ENCODE assay signal across 26 cellular contexts in genomic region chr2:120773186-120773800, GRCh38. TPM values are rescaled to one million over a fixed set of nuclear protein-coding genes. Genes with fewer than 3 reads are reported as not detected.
DNase-seq lines count a peak whose midpoint lies in the region; ATAC-seq and TF ChIP-seq lines count a peak whose summit lies in the region.
"Had no signal": no experiment of that assay in that cellular context is flagged by ENCODE, and none has a peak within 500 bp of the region (broad histone marks: within the 10 kb centered on the region; RNA-seq: fewer than 3 reads in every experiment).

No MANE protein-coding gene starts in this region.

- TF ChIP-seq CTCF in nephron progenitor cell (IDR thresholded peaks at IDR 0.05), result no peak

- DNase-seq in NCI-H82 (lab: John Stamatoyannopoulos, UW), result peak; percentile 26
- no peak for DNase-seq in NCI-H82 treated with DMSO at 0.1 percent for 48 hours (lab: John Stamatoyannopoulos, UW; ENCODE audit: unreplicated experiment)
- peak; percentile 9 for DNase-seq in left cardiac atrium
- no peak for DNase-seq in nephron progenitor cell
- no peak for DNase-seq in activated T-cell treated with anti-CD3 and anti-CD28 coated beads, Interleukin-2, amount 50 U/mL, for 24 hours
- no peak for DNase-seq in activated CD4-positive, alpha-beta memory T cell treated with anti-CD3 and anti-CD28 coated beads, Interleukin-2, amount 10 ng/mL, durations not matched to agents 7 days and 5 days
- DNase-seq in stimulated activated CD4-positive, alpha-beta T cell treated with anti-CD3 and anti-CD28 coated beads, Interleukin-15, amount 100 ng/mL, for 24 hours, result no peak
- DNase-seq: activated CD4-positive, alpha-beta T cell treated with anti-CD3 and anti-CD28 coated beads for 48 hours; activated T-cell treated with anti-CD3 and anti-CD28 coated beads, Interleukin-2, amount 50 U/mL, for 48 hours; CD4-positive, CD25-positive, alpha-beta regulatory T cell; effector memory CD4-positive, alpha-beta T cell; erythroblast; naive B cell; NCI-H1417 treated with DMSO at 0.1 percent for 48 hours; NCI-H2081; NCI-H226; NCI-H748 treated with DMSO at 0.1 percent for 48 hours; retina; SK-N-SH; stimulated activated CD4-positive, alpha-beta T cell treated with anti-CD3 and anti-CD28 coated beads, Interleukin-4, amount 100 ng/mL, for 24 hours; upper lobe of left lung had no signal

- intact Hi-C loops in left cardiac atrium (cut with DNase I), result no loop called here

- CTCF ChIA-PET in activated CD4-positive, alpha-beta memory T cell treated with anti-CD3 and anti-CD28 coated beads, Interleukin-2, amount 10 ng/mL, durations not matched to agents 7 days and 5 days (lab: Charles Lee), result no interaction called here

- no peaks in the 10 kb centered on the region for H3K36me3 Mint-ChIP-seq in nephron progenitor cell (ENCODE audit: low read depth)
- no peaks in the 10 kb centered on the region for H3K36me3 Mint-ChIP-seq in activated T-cell treated with anti-CD3 and anti-CD28 coated beads, Interleukin-2, amount 50 U/mL, for 24 hours (ENCODE audit: low read depth)
- no peaks in the 10 kb centered on the region for H3K36me3 Mint-ChIP-seq in activated CD4-positive, alpha-beta memory T cell treated with anti-CD3 and anti-CD28 coated beads, Interleukin-2, amount 10 ng/mL, durations not matched to agents 7 days and 5 days (ENCODE audit: low read depth)
- H3K36me3 Mint-ChIP-seq: CD4-positive, CD25-positive, alpha-beta regulatory T cell; memory B cell; naive B cell; stimulated activated memory B cell treated with anti-CD40 and anti-IgM and Interleukin-4, amounts not matched to agents 10 μg/mL and 1 μg/mL and 100 μg/mL, for 72 hours had no signal

- ATAC-seq in left cardiac atrium (no peak), HG02678 (IDR thresholded peaks at IDR 0.05; ENCODE audit: unreplicated experiment) (no peak)
- ATAC-seq: heart right ventricle; stimulated activated memory B cell treated with anti-CD40 and anti-IgM and Interleukin-4, amounts not matched to agents 10 μg/mL and 1 μg/mL and 100 μg/mL, for 72 hours had no signal

- peak overlapping the region; percentile 4 for H3K27ac Mint-ChIP-seq in nephron progenitor cell
- H3K27ac Mint-ChIP-seq in activated T-cell treated with anti-CD3 and anti-CD28 coated beads, Interleukin-2, amount 50 U/mL, for 24 hours, result no peak overlapping the region
- no peak overlapping the region for H3K27ac Mint-ChIP-seq in activated CD4-positive, alpha-beta memory T cell treated with anti-CD3 and anti-CD28 coated beads, Interleukin-2, amount 10 ng/mL, durations not matched to agents 7 days and 5 days
- H3K27ac Mint-ChIP-seq: CD4-positive, CD25-positive, alpha-beta regulatory T cell; memory B cell; naive B cell; stimulated activated memory B cell treated with anti-CD40 and anti-IgM and Interleukin-4, amounts not matched to agents 10 μg/mL and 1 μg/mL and 100 μg/mL, for 72 hours had no signal

- no peaks in the 10 kb centered on the region for H3K9me3 Mint-ChIP-seq in nephron progenitor cell
- H3K9me3 Mint-ChIP-seq in activated T-cell treated with anti-CD3 and anti-CD28 coated beads, Interleukin-2, amount 50 U/mL, for 24 hours, result no peaks in the 10 kb centered on the region
- no peaks in the 10 kb centered on the region for H3K9me3 Mint-ChIP-seq in activated CD4-positive, alpha-beta memory T cell treated with anti-CD3 and anti-CD28 coated beads, Interleukin-2, amount 10 ng/mL, durations not matched to agents 7 days and 5 days
- H3K9me3 Mint-ChIP-seq: memory B cell; naive B cell; stimulated activated memory B cell treated with anti-CD40 and anti-IgM and Interleukin-4, amounts not matched to agents 10 μg/mL and 1 μg/mL and 100 μg/mL, for 72 hours had no signal

- POLR2A ChIA-PET in activated CD4-positive, alpha-beta memory T cell treated with anti-CD3 and anti-CD28 coated beads, Interleukin-2, amount 10 ng/mL, durations not matched to agents 7 days and 5 days (lab: Charles Lee), result no interaction called here

- peaks cover 5% of the 10 kb centered on the region for H3K27me3 Mint-ChIP-seq in nephron progenitor cell (ENCODE audit: low read depth, poor library complexity)
- no peaks in the 10 kb centered on the region for H3K27me3 Mint-ChIP-seq in activated T-cell treated with anti-CD3 and anti-CD28 coated beads, Interleukin-2, amount 50 U/mL, for 24 hours
- no peaks in the 10 kb centered on the region for H3K27me3 Mint-ChIP-seq in activated CD4-positive, alpha-beta memory T cell treated with anti-CD3 and anti-CD28 coated beads, Interleukin-2, amount 10 ng/mL, durations not matched to agents 7 days and 5 days
- H3K27me3 Mint-ChIP-seq: CD4-positive, CD25-positive, alpha-beta regulatory T cell; naive B cell; stimulated activated memory B cell treated with anti-CD40 and anti-IgM and Interleukin-4, amounts not matched to agents 10 μg/mL and 1 μg/mL and 100 μg/mL, for 72 hours had no signal

- no peak overlapping the region for H3K4me3 Mint-ChIP-seq in nephron progenitor cell
- no peak overlapping the region for H3K4me3 Mint-ChIP-seq in activated T-cell treated with anti-CD3 and anti-CD28 coated beads, Interleukin-2, amount 50 U/mL, for 24 hours
- no peak overlapping the region for H3K4me3 Mint-ChIP-seq in activated CD4-positive, alpha-beta memory T cell treated with anti-CD3 and anti-CD28 coated beads, Interleukin-2, amount 10 ng/mL, durations not matched to agents 7 days and 5 days
- H3K4me3 Mint-ChIP-seq: CD4-positive, CD25-positive, alpha-beta regulatory T cell; memory B cell; naive B cell; stimulated activated memory B cell treated with anti-CD40 and anti-IgM and Interleukin-4, amounts not matched to agents 10 μg/mL and 1 μg/mL and 100 μg/mL, for 72 hours had no signal

- H3K4me1 Mint-ChIP-seq in nephron progenitor cell, result peaks cover 48% of the 10 kb centered on the region
- no peaks in the 10 kb centered on the region for H3K4me1 Mint-ChIP-seq in activated T-cell treated with anti-CD3 and anti-CD28 coated beads, Interleukin-2, amount 50 U/mL, for 24 hours (ENCODE audit: low read depth)
- no peaks in the 10 kb centered on the region for H3K4me1 Mint-ChIP-seq in activated CD4-positive, alpha-beta memory T cell treated with anti-CD3 and anti-CD28 coated beads, Interleukin-2, amount 10 ng/mL, durations not matched to agents 7 days and 5 days
- H3K4me1 Mint-ChIP-seq: CD4-positive, CD25-positive, alpha-beta regulatory T cell; memory B cell; naive B cell; stimulated activated memory B cell treated with anti-CD40 and anti-IgM and Interleukin-4, amounts not matched to agents 10 μg/mL and 1 μg/mL and 100 μg/mL, for 72 hours had no signal

RNA-seq across cellular contexts. Expression of gene GLI2, which starts 37.6 kb away (rescaled TPM):
- 1 to 10 TPM; 3.8 to 3.9 TPM for total RNA-seq in left cardiac atrium
- total RNA-seq in activated CD4-positive, alpha-beta memory T cell treated with anti-CD3 and anti-CD28 coated beads, Interleukin-2, amount 10 ng/mL, durations not matched to agents 7 days and 5 days, result under 1 TPM; 0.43 to 0.75 TPM
- total RNA-seq: activated CD8-positive, alpha-beta memory T cell treated with anti-CD3 and anti-CD28 coated beads for 36 hours; CD4-positive, CD25-positive, alpha-beta regulatory T cell had no signal

Comparison
In these comparisons a context has a peak if more than half of its experiments do, and no peak if none do; other contexts are left out.
1. DNase-seq: peak in NCI-H82 (single experiment) and left cardiac atrium (single experiment); none in NCI-H82 treated with DMSO at 0.1 percent for 48 hours (single experiment), nephron progenitor cell (single experiment), activated T-cell treated with anti-CD3 and anti-CD28 coated beads, Interleukin-2, amount 50 U/mL, for 24 hours (single experiment), activated CD4-positive, alpha-beta memory T cell treated with anti-CD3 and anti-CD28 coated beads, Interleukin-2, amount 10 ng/mL, durations not matched to agents 7 days and 5 days (single experiment) and stimulated activated CD4-positive, alpha-beta T cell treated with anti-CD3 and anti-CD28 coated beads, Interleukin-15, amount 100 ng/mL, for 24 hours (single experiment).